Comparison of ENCODE assay signal across 30 cellular contexts in the genomic region with DNA sequence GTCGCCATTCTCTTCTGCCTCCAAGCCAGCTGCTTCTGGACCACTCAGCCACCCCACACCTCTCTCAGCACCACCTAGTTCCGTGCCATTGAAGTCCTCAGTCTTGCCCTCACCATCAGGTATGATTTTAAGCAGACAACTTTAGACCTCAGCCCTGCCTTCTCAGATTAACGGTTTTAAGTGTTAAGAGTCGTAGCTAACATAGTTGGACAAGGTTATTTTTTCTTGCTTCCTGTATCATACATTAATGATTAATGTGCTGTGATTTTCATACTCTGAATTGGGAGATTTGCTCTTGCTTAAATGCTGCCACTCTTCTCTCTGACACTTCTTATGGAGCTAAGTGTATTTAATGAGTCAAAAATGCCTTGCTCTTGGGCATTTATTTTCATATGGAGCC. TPM values are rescaled to one million over a fixed set of nuclear protein-coding genes. Genes with fewer than 3 reads are reported as not detected.
"Had no signal": no experiment of that assay in that cellular context is flagged by ENCODE, and none has a peak within 500 bp of the region (broad histone marks: within the 10 kb centered on the region; RNA-seq: fewer than 3 reads in every experiment).

No MANE protein-coding gene starts in this region.

- H3K27me3 Mint-ChIP-seq: naive thymus-derived CD8-positive, alpha-beta T cell; stimulated activated naive B cell treated with anti-CD40 and anti-IgM and Interleukin-4, amounts not matched to agents 10 μg/mL and 1 μg/mL and 100 μg/mL, for 72 hours; stimulated activated naive CD8-positive, alpha-beta T cell treated with anti-CD3 and anti-CD28 coated beads, Interleukin-15, Interleukin-2, amounts not matched to agents 100 ng/mL and 50 ng/mL, for 24 hours had no signal

- DNase-seq: left colon; left lung; lower lobe of right lung; mammary epithelial cell; mesenchymal stem cell; naive thymus-derived CD8-positive, alpha-beta T cell; nucleus accumbens; pancreas; posterior cingulate gyrus; retina; right cardiac atrium; stimulated activated CD4-positive, alpha-beta T cell treated with anti-CD3 and anti-CD28 coated beads, Interleukin-12 subunit alpha, Interleukin-12 subunit beta, amount 100 ng/mL, for 4 hours; stimulated activated CD4-positive, alpha-beta T cell treated with anti-CD3 and anti-CD28 coated beads, Interleukin-15, amount 100 ng/mL, for 24 hours; stimulated activated CD4-positive, alpha-beta T cell treated with anti-CD3 and anti-CD28 coated beads, Interleukin-2, amount 100 ng/mL, for 24 hours; stimulated activated CD4-positive, alpha-beta T cell treated with anti-CD3 and anti-CD28 coated beads, Interleukin-4, amount 100 ng/mL, for 1 hour; stimulated activated naive B cell treated with anti-CD40 and anti-IgM and Interleukin-4, amounts not matched to agents 10 μg/mL and 1 μg/mL and 100 μg/mL, for 72 hours; substantia nigra; thyroid gland; transverse colon; upper lobe of right lung had no signal

- H3K4me1 Mint-ChIP-seq: neural crest cell had no signal

- H3K27ac ChIP-seq: hepatocyte, left lung, lower lobe of right lung, pancreas, prostate gland, skin epidermis, thyroid gland, transverse colon, upper lobe of right lung had no signal

- H3K27me3 ChIP-seq: hepatocyte, left lung, pancreas, thyroid gland, transverse colon, upper lobe of right lung had no signal

- H3K9me3 ChIP-seq: left lung, lower lobe of right lung, pancreas, prostate gland, thyroid gland, transverse colon, upper lobe of right lung had no signal

- H3K4me3 Mint-ChIP-seq: naive thymus-derived CD8-positive, alpha-beta T cell; nephron; neural crest cell; stimulated activated naive B cell treated with anti-CD40 and anti-IgM and Interleukin-4, amounts not matched to agents 10 μg/mL and 1 μg/mL and 100 μg/mL, for 72 hours; stimulated activated naive CD8-positive, alpha-beta T cell treated with anti-CD3 and anti-CD28 coated beads, Interleukin-15, Interleukin-2, amounts not matched to agents 100 ng/mL and 50 ng/mL, for 24 hours had no signal

- H3K4me1 ChIP-seq: left lung, lower lobe of right lung, pancreas, prostate gland, thyroid gland, transverse colon, upper lobe of right lung had no signal

- H3K9me3 Mint-ChIP-seq: naive thymus-derived CD8-positive, alpha-beta T cell; nephron; neural crest cell; stimulated activated naive B cell treated with anti-CD40 and anti-IgM and Interleukin-4, amounts not matched to agents 10 μg/mL and 1 μg/mL and 100 μg/mL, for 72 hours; stimulated activated naive CD8-positive, alpha-beta T cell treated with anti-CD3 and anti-CD28 coated beads, Interleukin-15, Interleukin-2, amounts not matched to agents 100 ng/mL and 50 ng/mL, for 24 hours had no signal

- H3K27ac Mint-ChIP-seq: nephron; stimulated activated naive B cell treated with anti-CD40 and anti-IgM and Interleukin-4, amounts not matched to agents 10 μg/mL and 1 μg/mL and 100 μg/mL, for 72 hours; stimulated activated naive CD8-positive, alpha-beta T cell treated with anti-CD3 and anti-CD28 coated beads, Interleukin-15, Interleukin-2, amounts not matched to agents 100 ng/mL and 50 ng/mL, for 24 hours had no signal

- ATAC-seq: left colon; left lung; lower lobe of right lung; naive thymus-derived CD8-positive, alpha-beta T cell; pancreas; right cardiac atrium; sciatic nerve; stimulated activated naive B cell treated with anti-CD40 and anti-IgM and Interleukin-4, amounts not matched to agents 10 μg/mL and 1 μg/mL and 100 μg/mL, for 72 hours; upper lobe of right lung had no signal

- FAIRE-seq: keratinocyte, pancreas, urothelium cell line had no signal

- H3K4me3 ChIP-seq: hepatocyte, left lung, lower lobe of right lung, pancreas, prostate gland, skin epidermis, thyroid gland, transverse colon, upper lobe of right lung had no signal

RNA-seq across cellular contexts. Expression of gene AIF1L, which starts 49.9 kb away (rescaled TPM):
- total RNA-seq: naive thymus-derived CD8-positive, alpha-beta T cell; osteoblast had no signal
- polyA plus RNA-seq: naive thymus-derived CD8-positive, alpha-beta T cell had no signal
